ENCODE assay signal across 23 cellular contexts in genomic region chr3:122955916-122956684, GRCh38.
"Had no signal": no experiment of that assay in that cellular context is flagged by ENCODE, and none has a peak within 500 bp of the region (broad histone marks: within the 10 kb centered on the region; RNA-seq: fewer than 3 reads in every experiment).

No MANE protein-coding gene starts in this region.

- ATAC-seq: activated CD4-positive, alpha-beta T cell treated with anti-CD3 and anti-CD28 coated beads for 36 hours; foreskin keratinocyte; mucosa of descending colon; stimulated activated naive B cell treated with anti-CD40 and anti-IgM and Interleukin-4, amounts not matched to agents 10 μg/mL and 1 μg/mL and 100 μg/mL, for 72 hours; T-helper 17 cell had no signal

- H3K27me3 ChIP-seq: upper lobe of left lung had no signal

- H3K27ac ChIP-seq: foreskin keratinocyte, SK-N-MC, upper lobe of left lung had no signal

- H3K9me3 ChIP-seq: mucosa of descending colon, upper lobe of left lung had no signal

- DNase-seq: activated B cell treated with CpG ODN at 0.5 μM for 24 hours; activated CD4-positive, alpha-beta T cell treated with anti-CD3 and anti-CD28 coated beads for 36 hours; activated CD4-positive, alpha-beta T cell treated with anti-CD3 and anti-CD28 coated beads, Interleukin-2, amount 50 U/mL, for 4 hours; activated CD8-positive, alpha-beta memory T cell treated with anti-CD3 and anti-CD28 coated beads for 24 hours; activated CD8-positive, alpha-beta memory T cell treated with anti-CD3 and anti-CD28 coated beads, Interleukin-2, amount 50 U/mL, for 4 hours; activated naive CD4-positive, alpha-beta T cell treated with Interleukin-2 at 50 U/mL for 16 hours; activated naive CD8-positive, alpha-beta T cell treated with anti-CD3 and anti-CD28 coated beads for 36 hours; activated T-cell treated with anti-CD3 and anti-CD28 coated beads, Interleukin-2, amount 50 U/mL, for 24 hours; effector CD8-positive, alpha-beta T cell; erythroblast; foreskin keratinocyte; hippocampal formation; kidney glomerular epithelial cell; mesenchymal stem cell; mucosa of descending colon; naive B cell; stimulated activated CD4-positive, alpha-beta T cell treated with anti-CD3 and anti-CD28 coated beads, Interleukin-2, amount 100 ng/mL, for 24 hours; stimulated activated CD8-positive, alpha-beta memory T cell treated with anti-CD3 and anti-CD28 coated beads, Interleukin-4, amount 100 ng/mL, for 48 hours; stimulated activated naive B cell treated with anti-CD40 and anti-IgM and Interleukin-4, amounts not matched to agents 10 μg/mL and 1 μg/mL and 100 μg/mL, for 72 hours; SW 1271; T-helper 17 cell; upper lobe of left lung had no signal

- H3K4me3 ChIP-seq: mucosa of descending colon, SK-N-MC, upper lobe of left lung had no signal

- H3K36me3 ChIP-seq: upper lobe of left lung had no signal
